ENCODE assay signal across 1 cellular context in genomic region chr3:11850003-11850402, GRCh38.
TF ChIP-seq lines count a peak whose summit lies in the region.

No MANE protein-coding gene starts in this region.

TF ChIP-seq in H1, 55 proteins besides CTCF, POLR2A, EP300 and RAD21 (continued from another document):
- no peak for TF ChIP-seq NANOG (IDR thresholded peaks at IDR 0.05; ENCODE audit: insufficient read depth, low read depth, low read length, poor library complexity, severe bottlenecking)
TF ChIP-seq in H1: peak in this region for 0.
